ENCODE assay signal across 20 cellular contexts in genomic region chr7:32020760-32021159, GRCh38. TPM values are rescaled to one million over a fixed set of nuclear protein-coding genes. Genes with fewer than 3 reads are reported as not detected.
"Had no signal": no experiment of that assay in that cellular context is flagged by ENCODE, and none has a peak within 500 bp of the region (broad histone marks: within the 10 kb centered on the region; RNA-seq: fewer than 3 reads in every experiment).

No MANE protein-coding gene starts in this region.

- DNase-seq: activated CD4-positive, alpha-beta memory T cell treated with anti-CD3 and anti-CD28 coated beads, Interleukin-2, amount 10 ng/mL, durations not matched to agents 7 days and 5 days; activated CD4-positive, alpha-beta T cell treated with anti-CD3 and anti-CD28 coated beads for 48 hours; activated CD4-positive, CD25-positive, alpha-beta regulatory T cell; activated naive CD4-positive, alpha-beta T cell; activated naive CD8-positive, alpha-beta T cell treated with anti-CD3 and anti-CD28 coated beads for 36 hours; activated T-cell treated with anti-CD3 and anti-CD28 coated beads, Interleukin-2, amount 50 U/mL, for 1 hour; body of pancreas; caudate nucleus; erythroblast; kidney; mammary epithelial cell; occipital lobe; stimulated activated CD4-positive, alpha-beta T cell treated with anti-CD3 and anti-CD28 coated beads, Interleukin-4, amount 100 ng/mL, for 1 hour; T-helper 1 cell; T-helper 9 cell had no signal

- H3K4me3 ChIP-seq: body of pancreas, smooth muscle cell had no signal

- ATAC-seq: activated T-helper 17 cell treated with anti-CD3 and anti-CD28 coated beads, Interleukin-2, amount 50 U/mL, for 72 hours; body of pancreas; left lobe of liver; SK-N-SH treated with all-trans-retinoic acid at 6 μM for 48 hours had no signal

RNA-seq across cellular contexts. Expression of gene PDE1C, which starts 49.4 kb away (rescaled TPM):
- total RNA-seq: activated CD4-positive, alpha-beta memory T cell treated with anti-CD3 and anti-CD28 coated beads, Interleukin-2, amount 10 ng/mL, durations not matched to agents 7 days and 5 days; activated naive CD8-positive, alpha-beta T cell treated with anti-CD3 and anti-CD28 coated beads for 36 hours; activated T-helper 17 cell treated with anti-CD3 and anti-CD28 coated beads, Interleukin-2, amount 50 U/mL, for 72 hours; mononuclear cell had no signal
